In the genomic region with DNA sequence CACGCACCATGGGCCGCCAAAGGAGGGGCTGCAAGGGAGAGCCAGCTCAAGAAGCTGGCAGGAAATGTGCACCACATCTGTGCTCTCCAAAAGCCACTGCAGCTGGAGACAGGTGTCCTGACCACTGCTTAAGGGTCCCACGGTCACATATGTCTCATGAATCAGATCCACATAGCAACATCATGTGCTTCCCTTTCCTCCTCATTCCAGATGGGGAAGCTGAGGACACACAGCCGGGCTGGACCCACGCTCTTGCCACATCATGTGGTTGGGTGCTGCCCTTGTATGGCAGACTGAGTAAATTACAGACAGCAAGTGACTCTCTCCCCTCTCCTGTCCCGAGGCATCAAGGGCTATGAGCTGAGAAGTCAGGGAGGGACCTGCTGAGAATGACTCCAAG, we compare ENCODE assay signal across 16 cellular contexts. TPM values are rescaled to one million over a fixed set of nuclear protein-coding genes. Genes with fewer than 3 reads are reported as not detected.
DNase-seq lines count a peak whose midpoint lies in the region; ATAC-seq and TF ChIP-seq lines count a peak whose summit lies in the region.
"Had no signal": no experiment of that assay in that cellular context is flagged by ENCODE, and none has a peak within 500 bp of the region (broad histone marks: within the 10 kb centered on the region; RNA-seq: fewer than 3 reads in every experiment).

No MANE protein-coding gene starts in this region.

- TF ChIP-seq CTCF in A673 (conservative IDR thresholded peaks at IDR 0.05; ENCODE audit: low read depth, low read length) (0 out of 2 replicates have a peak, but pooled peaks have one; percentile 11), GM10248 (IDR thresholded peaks at IDR 0.05; ENCODE audit: control extremely low read depth, extremely low read depth, low read depth, missing control alignments) (peak; percentile 28), esophagus muscularis mucosa (IDR thresholded peaks at IDR 0.05) (no peak)

- CTCF ChIA-PET in A673 (lab: Charles Lee): interaction anchor here (0.6 kb wide), 1 partner anchor 1071 kb away, joined by 3 read pairs; no protein-coding TSS in a partner anchor
- CTCF ChIA-PET in GM10248 (lab: Yijun Ruan, JAX): interaction anchor here (0.9 to 1.1 kb wide), 2 partner anchors 171 to 687 kb away, joined by 3 to 5 read pairs; no protein-coding TSS in a partner anchor

- no peak overlapping the region for H3K27ac Mint-ChIP-seq in activated naive CD4-positive, alpha-beta T cell treated with anti-CD3 and anti-CD28 coated beads, Interleukin-2, amount 50 U/mL, for 72 hours
- H3K27ac Mint-ChIP-seq: activated naive CD8-positive, alpha-beta T cell treated with anti-CD3 and anti-CD28 coated beads, Interleukin-2, amount 10 ng/mL, durations not matched to agents 7 days and 5 days; natural killer cell; stimulated activated naive CD8-positive, alpha-beta T cell treated with anti-CD3 and anti-CD28 coated beads, Interleukin-15, Interleukin-2, amounts not matched to agents 100 ng/mL and 50 ng/mL, for 24 hours had no signal

- no peaks in the 10 kb centered on the region for H3K4me1 ChIP-seq in A673 (ENCODE audit: insufficient read depth, low read length, poor library complexity, severe bottlenecking)
- peaks cover 0 to 5% (median 0%) of the 10 kb centered on the region in 4 donors for H3K4me1 ChIP-seq in esophagus muscularis mucosa
- H3K4me1 ChIP-seq: BLaER1 treated with 17β-estradiol and CSF1 and Interleukin-3, amounts not matched to agents 10 nM and 100 nM had no signal

- no peak for TF ChIP-seq EP300 in esophagus muscularis mucosa (IDR thresholded peaks at IDR 0.05)

- ATAC-seq in HG02884 (IDR thresholded peaks at IDR 0.05; ENCODE audit: unreplicated experiment) (no peak), HG02970 (IDR thresholded peaks at IDR 0.05; ENCODE audit: low FRiP score, unreplicated experiment) (no peak)
- no peak for ATAC-seq in activated naive CD4-positive, alpha-beta T cell treated with anti-CD3 and anti-CD28 coated beads, Interleukin-2, amount 50 U/mL, for 72 hours
- ATAC-seq: natural killer cell, sciatic nerve had no signal

- intact Hi-C loops in A673 (cut with micrococcal nuclease; ENCODE audit: unreplicated experiment) (loop anchor here (10.0 kb wide), 1 partner anchor 200 kb away; the partner anchor contains the start of gene MED10), esophagus muscularis mucosa (cut with DNase I) (no loop called here)

- DNase-seq in A673 (ENCODE audit: low spot score): peak; percentile 23
- DNase-seq in GM10248 (ENCODE audit: extremely low spot score): no peak
- DNase-seq in NCI-H526 (lab: John Stamatoyannopoulos, UW): peak; percentile 12 to 64
- peak; percentile 79 for DNase-seq in esophagus muscularis mucosa (ENCODE audit: extremely low spot score)
- no peak for DNase-seq in activated naive CD4-positive, alpha-beta T cell treated with anti-CD3 and anti-CD28 coated beads, Interleukin-2, amount 50 U/mL, for 72 hours (ENCODE audit: low spot score in 2 of 2)
- no peak for DNase-seq in caudate nucleus (lab: John Stamatoyannopoulos, UW)
- DNase-seq: activated naive CD8-positive, alpha-beta T cell treated with anti-CD3 and anti-CD28 coated beads, Interleukin-2, amount 10 ng/mL, durations not matched to agents 7 days and 5 days; cerebellar nuclear complex; natural killer cell; NCI-H446 treated with DMSO at 0.1 percent for 48 hours; WERI-Rb-1 had no signal

- POLR2A ChIA-PET in A673 (lab: Charles Lee; ENCODE audit: low non-redundant PET): no interaction called here
- POLR2A ChIA-PET in GM10248 (lab: Yijun Ruan, JAX): no interaction called here

- TF ChIP-seq POLR2A in esophagus muscularis mucosa (IDR thresholded peaks at IDR 0.05; ENCODE audit: low read depth): no peak

- peaks cover 43% of the 10 kb centered on the region for H3K27me3 ChIP-seq in A673 (replicated peaks; ENCODE audit: insufficient read depth, low read depth, low read length, poor library complexity)
- peaks cover 0 to 26% (median 2%) of the 10 kb centered on the region in 4 donors for H3K27me3 ChIP-seq in esophagus muscularis mucosa
- H3K27me3 ChIP-seq: BLaER1 treated with 17β-estradiol and CSF1 and Interleukin-3, amounts not matched to agents 10 nM and 100 nM had no signal

- 64% methylated on average over 6 of the region's 6 CpGs for WGBS in esophagus muscularis mucosa

- BruUV-seq in A673 (replicated peaks; lab: Mats Ljungman, UMichigan): no TSS peak

- no peaks in the 10 kb centered on the region for H3K36me3 Mint-ChIP-seq in activated naive CD4-positive, alpha-beta T cell treated with anti-CD3 and anti-CD28 coated beads, Interleukin-2, amount 50 U/mL, for 72 hours
- H3K36me3 Mint-ChIP-seq: activated naive CD8-positive, alpha-beta T cell treated with anti-CD3 and anti-CD28 coated beads, Interleukin-2, amount 10 ng/mL, durations not matched to agents 7 days and 5 days; natural killer cell had no signal

- no peak overlapping the region for H3K27ac ChIP-seq in A673 (ENCODE audit: low read depth, low read length, poor library complexity, severe bottlenecking)
- H3K27ac ChIP-seq in esophagus muscularis mucosa (replicated peaks in 1 of 4): no peak overlapping the region
- H3K27ac ChIP-seq in caudate nucleus (ENCODE audit: low read depth, low read length): no peak overlapping the region
- H3K27ac ChIP-seq: BLaER1 treated with 17β-estradiol and CSF1 and Interleukin-3, amounts not matched to agents 10 nM and 100 nM; WERI-Rb-1 had no signal

- H3K9me3 ChIP-seq in A673 (ENCODE audit: low read depth, low read length, poor library complexity, severe bottlenecking) (no peaks in the 10 kb centered on the region), esophagus muscularis mucosa (no peaks in the 10 kb centered on the region)

- H3K36me3 ChIP-seq in A673 (ENCODE audit: insufficient read depth, low read length, poor library complexity, severe bottlenecking) (no peaks in the 10 kb centered on the region), esophagus muscularis mucosa (no peaks in the 10 kb centered on the region)
- H3K36me3 ChIP-seq: BLaER1 treated with 17β-estradiol and CSF1 and Interleukin-3, amounts not matched to agents 10 nM and 100 nM; WERI-Rb-1 had no signal

- H3K4me3 ChIP-seq in A673 (ENCODE audit: low read depth, low read length, poor library complexity, severe bottlenecking) (no peak overlapping the region), esophagus muscularis mucosa (no peak overlapping the region)
- H3K4me3 ChIP-seq: BLaER1 treated with 17β-estradiol and CSF1 and Interleukin-3, amounts not matched to agents 10 nM and 100 nM had no signal

- H3K9me3 Mint-ChIP-seq in activated naive CD4-positive, alpha-beta T cell treated with anti-CD3 and anti-CD28 coated beads, Interleukin-2, amount 50 U/mL, for 72 hours: no peaks in the 10 kb centered on the region
- H3K9me3 Mint-ChIP-seq: activated naive CD8-positive, alpha-beta T cell treated with anti-CD3 and anti-CD28 coated beads, Interleukin-2, amount 10 ng/mL, durations not matched to agents 7 days and 5 days; natural killer cell; stimulated activated naive CD8-positive, alpha-beta T cell treated with anti-CD3 and anti-CD28 coated beads, Interleukin-15, Interleukin-2, amounts not matched to agents 100 ng/mL and 50 ng/mL, for 24 hours had no signal

RNA-seq across cellular contexts. Expression of gene NSUN2, which starts 58.3 kb away (rescaled TPM):
- total RNA-seq in A673 (2021): 102 and 111 TPM in 2 replicates
- 10 to 100 TPM; 25.7 to 42.8 (median 39.1) TPM for total RNA-seq in esophagus muscularis mucosa
- total RNA-seq in activated naive CD4-positive, alpha-beta T cell treated with anti-CD3 and anti-CD28 coated beads, Interleukin-2, amount 50 U/mL, for 72 hours: 10 to 100 TPM; 50.6 to 94.0 TPM

RNA-seq across cellular contexts. Expression of gene SRD5A1, which starts 58.7 kb away (rescaled TPM):
- total RNA-seq in A673 (2021): 32.0 and 32.4 TPM in 2 replicates
- total RNA-seq in esophagus muscularis mucosa: 10 to 100 TPM in 1 of 4 donors, 1 to 10 TPM in 3; 2.2 to 10.3 (median 4.6) TPM
- total RNA-seq in activated naive CD4-positive, alpha-beta T cell treated with anti-CD3 and anti-CD28 coated beads, Interleukin-2, amount 50 U/mL, for 72 hours: 1 to 10 TPM; 7.3 to 8.4 TPM

Comparison
In these comparisons a context has a peak if more than half of its experiments do, and no peak if none do; other contexts are left out.
1. DNase-seq: peak in A673 (single experiment), NCI-H526 (2 of 2) and esophagus muscularis mucosa (single experiment); none in GM10248 (single experiment), activated naive CD4-positive, alpha-beta T cell treated with anti-CD3 and anti-CD28 coated beads, Interleukin-2, amount 50 U/mL, for 72 hours (0 of 2) and caudate nucleus (0 of 61).
2. CTCF ChIP-seq: peak in A673 (single experiment) and GM10248 (single experiment); none in esophagus muscularis mucosa (0 of 3).